ENCODE assay signal across 7 cellular contexts in genomic region chr2:9004338-9005204, GRCh38. TPM values are rescaled to one million over a fixed set of nuclear protein-coding genes. Genes with fewer than 3 reads are reported as not detected.
DNase-seq lines count a peak whose midpoint lies in the region; ATAC-seq, FAIRE-seq and TF ChIP-seq lines count a peak whose summit lies in the region.

No MANE protein-coding gene starts in this region.

- WGBS in H9 (ENCODE audit: extremely low coverage, insufficient read length, low lambda C conversion rate) = no CpG with 5 or more reads among the region's 25 CpGs
- WGBS in pancreas, 2 donors = 42 to 44% methylated on average over 25 of the region's 25 CpGs

- peaks cover 2% of the 10 kb centered on the region; the same call in 1 of the 2 replicates for H3K79me2 ChIP-seq in H9 (ENCODE audit: insufficient read depth, low read length)

- H4K8ac ChIP-seq in H9 (replicated peaks; ENCODE audit: insufficient read length, low read depth, low read length) = no peak overlapping the region

- H2BK120ac ChIP-seq in H9 (ENCODE audit: low read depth, low read length, poor library complexity, severe bottlenecking) = no peak overlapping the region

- no peak for TF ChIP-seq CTCF in H9 (conservative IDR thresholded peaks at IDR 0.05)
- TF ChIP-seq CTCF in pancreas (IDR thresholded peaks at IDR 0.05) = no peak

- no peaks in the 10 kb centered on the region for H3K4me1 ChIP-seq in H9 (ENCODE audit: insufficient read depth, low read length)
- H3K4me1 ChIP-seq in pancreas = peaks cover 0 to 6% (median 5%) of the 10 kb centered on the region in 3 donors

- no peak overlapping the region for H3K23ac ChIP-seq in H9 (ENCODE audit: insufficient read length, low read depth, low read length)

- no peak overlapping the region for H3K56ac ChIP-seq in H9 (ENCODE audit: insufficient read length, low read depth, low read length)

- H3K9ac ChIP-seq in H9 (ENCODE audit: extremely low read depth, insufficient read length, low read length) = peak overlapping the region; percentile 74

- peaks cover 0 to 6% (median 3%) of the 10 kb centered on the region in 3 experiments; a peak in 4 of 7 replicates for H3K36me3 Mint-ChIP-seq in H9 (ENCODE audit: insufficient read depth in 1 of 3, low read depth in 3 of 3)

- H2AK5ac ChIP-seq in H9 (ENCODE audit: insufficient read length, low read length) = no peak overlapping the region

- H3K9me3 Mint-ChIP-seq in H9 = peaks cover 0 to 6% of the 10 kb centered on the region in 2 experiments; a peak in 2 of 5 replicates

- H2BK20ac ChIP-seq in H9 (ENCODE audit: low read depth, low read length, poor library complexity, severe bottlenecking) = no peak overlapping the region

- no peak for FAIRE-seq in pancreas (lab: Jason Lieb, UNC)

- no peak overlapping the region for H2BK15ac ChIP-seq in H9 (ENCODE audit: low read depth, low read length)

- H3K27ac Mint-ChIP-seq in H9 = peak overlapping the region; percentile 77 to 94 (median 89); a peak in 6 of 7 replicates

- H3K4ac ChIP-seq in H9 (ENCODE audit: low read depth, low read length) = no peak overlapping the region; the same call in 1 of the 2 replicates

- H3K27me3 Mint-ChIP-seq in H9 (ENCODE audit: low read depth) = peaks cover 5% of the 10 kb centered on the region

- H3K4me3 Mint-ChIP-seq in H9 = peak overlapping the region; percentile 75 to 83

- H4K20me1 ChIP-seq in H9 (ENCODE audit: control insufficient read depth, insufficient read depth, insufficient read length) = no peaks in the 10 kb centered on the region

- intact Hi-C loops in pancreas (cut with DNase I) = no loop called here

- no peak overlapping the region for H4K91ac ChIP-seq in H9 (ENCODE audit: insufficient read length, low read depth, low read length)

- H3K23me2 ChIP-seq in H9 (ENCODE audit: insufficient read length, low read depth, low read length, poor library complexity, severe bottlenecking) = peaks cover 11% of the 10 kb centered on the region

- no peak overlapping the region for H2BK5ac ChIP-seq in H9 (ENCODE audit: insufficient read length, low read length)

- H3K27ac ChIP-seq in H9 (ENCODE audit: insufficient read length, low read depth, low read length) (no peak overlapping the region), pancreas (peak overlapping the region in 1 of 4 donors; percentile 40)

- H3K4me3 ChIP-seq in pancreas = peak overlapping the region; percentile 31 to 67 (median 61)

- no peak overlapping the region for H2AFZ ChIP-seq in H9 (ENCODE audit: low read length)

- H3K14ac ChIP-seq in H9 (ENCODE audit: insufficient read depth, low read length) = peak overlapping the region; percentile 98

- H3K27me3 ChIP-seq in H9 (ENCODE audit: insufficient read depth, low read length) (no peaks in the 10 kb centered on the region), pancreas (no peaks in the 10 kb centered on the region)

- H3K9me3 ChIP-seq in H9 (ENCODE audit: control insufficient read depth, low read depth, low read length) = no peaks in the 10 kb centered on the region
- no peaks in the 10 kb centered on the region for H3K9me3 ChIP-seq in pancreas

- ATAC-seq in esophagus mucosa (peak; percentile 66), pancreas (peak in 2 of 4 donors; percentile 9 to 21), GM19023 (IDR thresholded peaks at IDR 0.05; ENCODE audit: unreplicated experiment) (no peak)

- H3K36me3 ChIP-seq in pancreas = no peaks in the 10 kb centered on the region

- H3T11ph ChIP-seq in H9 (ENCODE audit: low read length) = no peak overlapping the region

- H3K4me1 Mint-ChIP-seq in H9 = peaks cover 24 to 25% of the 10 kb centered on the region in 2 experiments

- peak overlapping the region; percentile 86 for H3K18ac ChIP-seq in H9 (ENCODE audit: insufficient read length, low read depth, low read length)

- H4K5ac ChIP-seq in H9 (ENCODE audit: insufficient read length, low read depth, low read length) = no peak overlapping the region

- no peaks in the 10 kb centered on the region for H3K79me1 ChIP-seq in H9 (ENCODE audit: insufficient read depth, low read depth, low read length, poor library complexity, severe bottlenecking)

- no peak overlapping the region for H2BK12ac ChIP-seq in H9 (ENCODE audit: insufficient read length, low read depth, low read length)

- peak overlapping the region; percentile 59 for H3K4me2 ChIP-seq in H9 (ENCODE audit: insufficient read depth, insufficient read length, low read length)

- DNase-seq in H9 (no peak), SK-N-DZ (ENCODE audit: low spot score) (peak; percentile 29), pancreas (no peak), SKM-1 (lab: John Stamatoyannopoulos, UW; ENCODE audit: unreplicated experiment) (no peak), DMS153 treated with DMSO at 0.1 percent for 48 hours (lab: John Stamatoyannopoulos, UW; ENCODE audit: unreplicated experiment) (no peak)

RNA-seq across cellular contexts. Expression of gene MBOAT2, which starts 1.1 kb away (rescaled TPM):
- 20.2 and 23.4 TPM in 2 replicates for total RNA-seq in H9 (2021)
- polyA plus RNA-seq in SK-N-DZ (2014; cell fraction: cytosol; rRNA removed) = 36.1 and 48.1 TPM in 2 replicates
- 92.7 and 95.5 TPM in 2 replicates for polyA plus RNA-seq in SK-N-DZ (2014; cell fraction: nucleus; rRNA removed)
- total RNA-seq in esophagus mucosa = 108 TPM
- 1 to 10 TPM; 1.2 to 5.5 (median 2.5) TPM for total RNA-seq in pancreas
- 1 to 10 TPM; 1.3 to 5.7 TPM for polyA plus RNA-seq in pancreas
